In genomic region chr6:53605543-53606235, GRCh38 we compare ENCODE assay signal across 19 cellular contexts.
"Had no signal": no experiment of that assay in that cellular context is flagged by ENCODE, and none has a peak within 500 bp of the region (broad histone marks: within the 10 kb centered on the region; RNA-seq: fewer than 3 reads in every experiment).

No MANE protein-coding gene starts in this region.

- H3K9me3 ChIP-seq: left lung, prostate gland, right atrium auricular region, tibial nerve had no signal

- H3K36me3 Mint-ChIP-seq: activated naive CD4-positive, alpha-beta T cell treated with anti-CD3 and anti-CD28 coated beads, Interleukin-2, amount 10 ng/mL, durations not matched to agents 7 days and 5 days had no signal

- H3K4me1 Mint-ChIP-seq: activated naive CD4-positive, alpha-beta T cell treated with anti-CD3 and anti-CD28 coated beads, Interleukin-2, amount 10 ng/mL, durations not matched to agents 7 days and 5 days; nephron progenitor cell had no signal

- DNase-seq: activated CD4-positive, alpha-beta T cell treated with anti-CD3 and anti-CD28 coated beads for 1 hour; activated CD8-positive, alpha-beta memory T cell treated with anti-CD3 and anti-CD28 coated beads for 24 hours; activated CD8-positive, alpha-beta memory T cell treated with anti-CD3 and anti-CD28 coated beads, Interleukin-2, amount 50 U/mL, for 48 hours; activated effector memory CD4-positive, alpha-beta T cell treated with Interleukin-2 at 50 U/mL for 16 hours; activated naive CD4-positive, alpha-beta T cell treated with anti-CD3 and anti-CD28 coated beads, Interleukin-2, amount 10 ng/mL, durations not matched to agents 7 days and 5 days; activated T-cell treated with anti-CD3 and anti-CD28 coated beads, Interleukin-2, amount 50 U/mL, for 48 hours; aorta; brain microvascular endothelial cell; kidney; left lung; nephron progenitor cell; stimulated activated naive CD8-positive, alpha-beta T cell treated with anti-CD3 and anti-CD28 coated beads, Interleukin-15, Interleukin-2, amounts not matched to agents 100 U/mL and 50 U/mL, for 24 hours; substantia nigra had no signal

- H3K27ac ChIP-seq: brain microvascular endothelial cell, coronary artery, left lung, prostate gland, right atrium auricular region, skin epidermis, tibial nerve had no signal

- H3K36me3 ChIP-seq: brain microvascular endothelial cell, left lung, prostate gland, right atrium auricular region, tibial nerve had no signal

- H3K4me3 ChIP-seq: coronary artery, left lung, prostate gland, right atrium auricular region, skin epidermis, tibial nerve had no signal

- ATAC-seq: left lung; stimulated activated naive CD8-positive, alpha-beta T cell treated with anti-CD3 and anti-CD28 coated beads, Interleukin-15, Interleukin-2, amounts not matched to agents 100 U/mL and 50 U/mL, for 24 hours had no signal

- H3K9me3 Mint-ChIP-seq: activated naive CD4-positive, alpha-beta T cell treated with anti-CD3 and anti-CD28 coated beads, Interleukin-2, amount 10 ng/mL, durations not matched to agents 7 days and 5 days; nephron progenitor cell; T-helper 1 cell treated with Interleukin-12 subunit alpha and Interleukin-12 subunit beta and Interleukin-4 antibody, amounts not matched to agents 30 μg/mL and 1 μg/mL, for 36 hours had no signal

- H3K4me3 Mint-ChIP-seq: activated naive CD4-positive, alpha-beta T cell treated with anti-CD3 and anti-CD28 coated beads, Interleukin-2, amount 10 ng/mL, durations not matched to agents 7 days and 5 days; nephron progenitor cell; T-helper 1 cell treated with Interleukin-12 subunit alpha and Interleukin-12 subunit beta and Interleukin-4 antibody, amounts not matched to agents 30 μg/mL and 1 μg/mL, for 36 hours had no signal

- H3K27me3 ChIP-seq: brain microvascular endothelial cell, right atrium auricular region, tibial nerve had no signal

- H3K4me1 ChIP-seq: left lung, prostate gland, right atrium auricular region had no signal

- H3K27ac Mint-ChIP-seq: activated naive CD4-positive, alpha-beta T cell treated with anti-CD3 and anti-CD28 coated beads, Interleukin-2, amount 10 ng/mL, durations not matched to agents 7 days and 5 days; nephron progenitor cell; T-helper 1 cell treated with Interleukin-12 subunit alpha and Interleukin-12 subunit beta and Interleukin-4 antibody, amounts not matched to agents 30 μg/mL and 1 μg/mL, for 36 hours had no signal
